Comparison of ENCODE assay signal across 8 cellular contexts in genomic region chr19:48714759-48715261, GRCh38. TPM values are rescaled to one million over a fixed set of nuclear protein-coding genes. Genes with fewer than 3 reads are reported as not detected.
DNase-seq lines count a peak whose midpoint lies in the region; ATAC-seq and TF ChIP-seq lines count a peak whose summit lies in the region.

No MANE protein-coding gene starts in this region.

- no peak overlapping the region for H3K56ac ChIP-seq in H9 (ENCODE audit: insufficient read length, low read depth, low read length)

- no peak overlapping the region for H2AFZ ChIP-seq in H9 (ENCODE audit: low read length)
- H2AFZ ChIP-seq in smooth muscle cell (ENCODE audit: low read depth): peak overlapping the region; percentile 86

- H3K4me2 ChIP-seq in H9 (ENCODE audit: insufficient read depth, insufficient read length, low read length) (peak overlapping the region; percentile 58), smooth muscle cell (peak overlapping the region; percentile 92)

- DNase-seq in H9 (no peak), iPS DF 6.9 (ENCODE audit: low read depth, low spot score) (no peak), smooth muscle cell (lab: John Stamatoyannopoulos, UW; ENCODE audit: unreplicated experiment) (no peak), GF-D8 (lab: John Stamatoyannopoulos, UW) (no peak)
- no peak for DNase-seq in activated CD8-positive, alpha-beta T cell treated with anti-CD3 and anti-CD28 coated beads, Interleukin-2, amount 10 ng/mL, durations not matched to agents 7 days and 5 days

- H3K9ac ChIP-seq in H9 (ENCODE audit: extremely low read depth, insufficient read length, low read length): no peak overlapping the region
- peak overlapping the region; percentile 65 for H3K9ac ChIP-seq in smooth muscle cell (ENCODE audit: low read depth)

- peak overlapping the region; percentile 59 to 90 (median 69); a peak in 4 of 7 replicates for H3K27ac Mint-ChIP-seq in H9
- peak overlapping the region; percentile 87 for H3K27ac Mint-ChIP-seq in activated CD8-positive, alpha-beta T cell treated with anti-CD3 and anti-CD28 coated beads, Interleukin-2, amount 10 ng/mL, durations not matched to agents 7 days and 5 days

- no peak overlapping the region for H3K14ac ChIP-seq in H9 (ENCODE audit: insufficient read depth, low read length)

- H3K36me3 ChIP-seq in iPS DF 6.9 (ENCODE audit: control insufficient read depth, insufficient read depth, low read length) (no peaks in the 10 kb centered on the region), smooth muscle cell (ENCODE audit: low read depth) (no peaks in the 10 kb centered on the region)

- H4K8ac ChIP-seq in H9 (replicated peaks; ENCODE audit: insufficient read length, low read depth, low read length): no peak overlapping the region

- ATAC-seq in activated CD8-positive, alpha-beta T cell treated with anti-CD3 and anti-CD28 coated beads, Interleukin-2, amount 10 ng/mL, durations not matched to agents 7 days and 5 days: no peak
- ATAC-seq in GM18517 (IDR thresholded peaks at IDR 0.05; ENCODE audit: unreplicated experiment) (no peak), HG02678 (IDR thresholded peaks at IDR 0.05; ENCODE audit: unreplicated experiment) (no peak), GM21786 (IDR thresholded peaks at IDR 0.05; ENCODE audit: unreplicated experiment) (no peak)

- H3K27me3 Mint-ChIP-seq in H9 (ENCODE audit: low read depth): peaks cover 2% of the 10 kb centered on the region; the same call in 1 of the 2 replicates
- H3K27me3 Mint-ChIP-seq in activated CD8-positive, alpha-beta T cell treated with anti-CD3 and anti-CD28 coated beads, Interleukin-2, amount 10 ng/mL, durations not matched to agents 7 days and 5 days (ENCODE audit: low read depth): peaks cover 2% of the 10 kb centered on the region

- H3K79me1 ChIP-seq in H9 (ENCODE audit: insufficient read depth, low read depth, low read length, poor library complexity, severe bottlenecking): no peaks in the 10 kb centered on the region

- no peaks in the 10 kb centered on the region for H3K27me3 ChIP-seq in H9 (ENCODE audit: insufficient read depth, low read length)
- H3K27me3 ChIP-seq in iPS DF 6.9 (ENCODE audit: control insufficient read depth, insufficient read depth, low read length): no peaks in the 10 kb centered on the region
- H3K27me3 ChIP-seq in smooth muscle cell (ENCODE audit: low read depth): no peaks in the 10 kb centered on the region

- H4K5ac ChIP-seq in H9 (ENCODE audit: insufficient read length, low read depth, low read length): no peak overlapping the region

- H4K91ac ChIP-seq in H9 (ENCODE audit: insufficient read length, low read depth, low read length): no peak overlapping the region

- H3K4me3 ChIP-seq in iPS DF 6.9 (ENCODE audit: low read length): peak overlapping the region; percentile 40; the same call in 1 of the 2 replicates
- H3K4me3 ChIP-seq in smooth muscle cell: peak overlapping the region; percentile 60

- no peak overlapping the region for H2BK20ac ChIP-seq in H9 (ENCODE audit: low read depth, low read length, poor library complexity, severe bottlenecking)

- TF ChIP-seq CTCF in H9 (conservative IDR thresholded peaks at IDR 0.05): no peak
- no peak for TF ChIP-seq CTCF in smooth muscle cell (IDR thresholded peaks at IDR 0.05; ENCODE audit: borderline replicate concordance, insufficient read depth, poor library complexity, severe bottlenecking)

- POLR2A ChIA-PET in activated CD8-positive, alpha-beta T cell treated with anti-CD3 and anti-CD28 coated beads, Interleukin-2, amount 10 ng/mL, durations not matched to agents 7 days and 5 days (lab: Charles Lee): interaction anchor here (1.0 to 1.1 kb wide), 2 partner anchors 10 to 22 kb away, joined by 3 read pairs; no protein-coding TSS in a partner anchor

- no CpG with 5 or more reads among the region's 13 CpGs for WGBS in H9 (ENCODE audit: extremely low coverage, insufficient read length, low lambda C conversion rate)
- no CpG with 5 or more reads among the region's 13 CpGs for WGBS in iPS DF 6.9 (ENCODE audit: insufficient coverage, insufficient read length)
- 64% methylated on average over 13 of the region's 13 CpGs for WGBS in smooth muscle cell (ENCODE audit: low lambda C conversion rate)

- H2BK15ac ChIP-seq in H9 (ENCODE audit: low read depth, low read length): no peak overlapping the region

- peaks cover 8% of the 10 kb centered on the region in 3 experiments; a peak in 6 of 7 replicates for H3K36me3 Mint-ChIP-seq in H9 (ENCODE audit: insufficient read depth in 1 of 3, low read depth in 3 of 3)
- peaks cover 4% of the 10 kb centered on the region for H3K36me3 Mint-ChIP-seq in activated CD8-positive, alpha-beta T cell treated with anti-CD3 and anti-CD28 coated beads, Interleukin-2, amount 10 ng/mL, durations not matched to agents 7 days and 5 days (ENCODE audit: low read depth)

- H2AK5ac ChIP-seq in H9 (ENCODE audit: insufficient read length, low read length): no peak overlapping the region

- no peaks in the 10 kb centered on the region; the same call in 1 of the 2 replicates for H3K4me1 ChIP-seq in H9 (ENCODE audit: insufficient read depth, low read length)
- H3K4me1 ChIP-seq in iPS DF 6.9 (ENCODE audit: control insufficient read depth, insufficient read depth, low read length): peaks cover 11% of the 10 kb centered on the region
- H3K4me1 ChIP-seq in smooth muscle cell (ENCODE audit: low read depth): peaks cover 21% of the 10 kb centered on the region

- H3K23ac ChIP-seq in H9 (ENCODE audit: insufficient read length, low read depth, low read length): no peak overlapping the region

- no peak overlapping the region for H3K4ac ChIP-seq in H9 (ENCODE audit: low read depth, low read length)

- H3K4me3 Mint-ChIP-seq in H9: peak overlapping the region; percentile 73 to 77
- H3K4me3 Mint-ChIP-seq in activated CD8-positive, alpha-beta T cell treated with anti-CD3 and anti-CD28 coated beads, Interleukin-2, amount 10 ng/mL, durations not matched to agents 7 days and 5 days: peak overlapping the region; percentile 89

- no peak overlapping the region for H3T11ph ChIP-seq in H9 (ENCODE audit: low read length)

- H3K23me2 ChIP-seq in H9 (ENCODE audit: insufficient read length, low read depth, low read length, poor library complexity, severe bottlenecking): peaks cover 8% of the 10 kb centered on the region

- H3F3A ChIP-seq in smooth muscle cell (ENCODE audit: low read depth): peaks cover 8% of the 10 kb centered on the region

- no peak overlapping the region for H2BK120ac ChIP-seq in H9 (ENCODE audit: low read depth, low read length, poor library complexity, severe bottlenecking)

- peaks cover 32 to 47% of the 10 kb centered on the region in 2 experiments for H3K4me1 Mint-ChIP-seq in H9
- peaks cover 19% of the 10 kb centered on the region for H3K4me1 Mint-ChIP-seq in activated CD8-positive, alpha-beta T cell treated with anti-CD3 and anti-CD28 coated beads, Interleukin-2, amount 10 ng/mL, durations not matched to agents 7 days and 5 days (ENCODE audit: low read depth)

- CTCF ChIA-PET in activated CD8-positive, alpha-beta T cell treated with anti-CD3 and anti-CD28 coated beads, Interleukin-2, amount 10 ng/mL, durations not matched to agents 7 days and 5 days (lab: Charles Lee): interaction anchor here (1.1 to 1.9 kb wide), 3 partner anchors 10 to 279 kb away, joined by 4 read pairs; partner anchors contain the start of genes GYS1 and RUVBL2

- H3K79me2 ChIP-seq in H9 (ENCODE audit: insufficient read depth, low read length) (no peaks in the 10 kb centered on the region), smooth muscle cell (ENCODE audit: low read depth) (no peaks in the 10 kb centered on the region)

- no peaks in the 10 kb centered on the region for H4K20me1 ChIP-seq in H9 (ENCODE audit: control insufficient read depth, insufficient read depth, insufficient read length)
- H4K20me1 ChIP-seq in smooth muscle cell (ENCODE audit: low read depth): no peaks in the 10 kb centered on the region

- H2BK12ac ChIP-seq in H9 (ENCODE audit: insufficient read length, low read depth, low read length): no peak overlapping the region

- H3K9me3 ChIP-seq in H9 (ENCODE audit: control insufficient read depth, low read depth, low read length): no peaks in the 10 kb centered on the region
- H3K9me3 ChIP-seq in iPS DF 6.9 (ENCODE audit: control insufficient read depth, insufficient read depth, low read length): no peaks in the 10 kb centered on the region
- H3K9me3 ChIP-seq in smooth muscle cell (replicated peaks; ENCODE audit: low read depth): no peaks in the 10 kb centered on the region

- H2BK5ac ChIP-seq in H9 (ENCODE audit: insufficient read length, low read length): no peak overlapping the region

- peaks cover 5 to 6% of the 10 kb centered on the region in 2 experiments; a peak in 4 of 5 replicates for H3K9me3 Mint-ChIP-seq in H9
- H3K9me3 Mint-ChIP-seq in activated CD8-positive, alpha-beta T cell treated with anti-CD3 and anti-CD28 coated beads, Interleukin-2, amount 10 ng/mL, durations not matched to agents 7 days and 5 days (ENCODE audit: insufficient read depth): no peaks in the 10 kb centered on the region

- H3K18ac ChIP-seq in H9 (ENCODE audit: insufficient read length, low read depth, low read length): no peak overlapping the region

- no peak overlapping the region for H3K27ac ChIP-seq in H9 (ENCODE audit: insufficient read length, low read depth, low read length)
- no peak overlapping the region for H3K27ac ChIP-seq in iPS DF 6.9 (ENCODE audit: low read length)
- H3K27ac ChIP-seq in smooth muscle cell (ENCODE audit: low read depth): peak overlapping the region; percentile 80

RNA-seq across cellular contexts. Expression of gene MAMSTR, which starts 4.7 kb away (rescaled TPM):
- 1.4 and 1.6 TPM in 2 replicates for total RNA-seq in H9 (2021)
- 1 to 10 TPM in 1 of 2 experiments, under 1 TPM in 1; 0.79 to 1.3 TPM for total RNA-seq in activated CD8-positive, alpha-beta T cell treated with anti-CD3 and anti-CD28 coated beads, Interleukin-2, amount 10 ng/mL, durations not matched to agents 7 days and 5 days
- total RNA-seq in smooth muscle cell: 0.22 and 0.58 TPM in 2 replicates
- 3.2 and 3.9 TPM in 2 replicates for polyA plus RNA-seq in smooth muscle cell

RNA-seq across cellular contexts. Expression of gene FUT2, which starts 19.0 kb away (rescaled TPM):
- total RNA-seq in H9 (2021): 11.4 and 13.2 TPM in 2 replicates
- total RNA-seq in activated CD8-positive, alpha-beta T cell treated with anti-CD3 and anti-CD28 coated beads, Interleukin-2, amount 10 ng/mL, durations not matched to agents 7 days and 5 days: not detected
- 0.27 and 1.1 TPM in 2 replicates for total RNA-seq in smooth muscle cell
- 0.18 and 0.54 TPM in 2 replicates for polyA plus RNA-seq in smooth muscle cell

RNA-seq across cellular contexts. Expression of gene RASIP1, which starts 25.6 kb away (rescaled TPM):
- total RNA-seq in H9 (2021) (2.4 and 2.8 TPM in 2 replicates), smooth muscle cell (0.27 and 0.81 TPM in 2 replicates)
- under 1 TPM; 0.26 to 0.42 TPM for total RNA-seq in activated CD8-positive, alpha-beta T cell treated with anti-CD3 and anti-CD28 coated beads, Interleukin-2, amount 10 ng/mL, durations not matched to agents 7 days and 5 days
- polyA plus RNA-seq in smooth muscle cell: 2.7 and 3.5 TPM in 2 replicates

RNA-seq across cellular contexts. Expression of gene IZUMO1, which starts 31.9 kb away (rescaled TPM):
- total RNA-seq in H9 (2021) (2.6 and 3.7 TPM in 2 replicates), smooth muscle cell (0.45 TPM in 1 of 2 replicates, not detected in the other)
- not detected for total RNA-seq in activated CD8-positive, alpha-beta T cell treated with anti-CD3 and anti-CD28 coated beads, Interleukin-2, amount 10 ng/mL, durations not matched to agents 7 days and 5 days
- not detected in 2 replicates for polyA plus RNA-seq in smooth muscle cell

RNA-seq across cellular contexts. Expression of gene FUT1, which starts 37.6 kb away (rescaled TPM):
- total RNA-seq in H9 (2021): 15.9 and 16.1 TPM in 2 replicates
- under 1 TPM; 0.16 to 0.26 TPM for total RNA-seq in activated CD8-positive, alpha-beta T cell treated with anti-CD3 and anti-CD28 coated beads, Interleukin-2, amount 10 ng/mL, durations not matched to agents 7 days and 5 days
- total RNA-seq in smooth muscle cell: 0.58 TPM in 2 replicates
- polyA plus RNA-seq in smooth muscle cell: 0.51 and 1.8 TPM in 2 replicates
